Comparison of ENCODE assay signal across 10 cellular contexts in the genomic region with DNA sequence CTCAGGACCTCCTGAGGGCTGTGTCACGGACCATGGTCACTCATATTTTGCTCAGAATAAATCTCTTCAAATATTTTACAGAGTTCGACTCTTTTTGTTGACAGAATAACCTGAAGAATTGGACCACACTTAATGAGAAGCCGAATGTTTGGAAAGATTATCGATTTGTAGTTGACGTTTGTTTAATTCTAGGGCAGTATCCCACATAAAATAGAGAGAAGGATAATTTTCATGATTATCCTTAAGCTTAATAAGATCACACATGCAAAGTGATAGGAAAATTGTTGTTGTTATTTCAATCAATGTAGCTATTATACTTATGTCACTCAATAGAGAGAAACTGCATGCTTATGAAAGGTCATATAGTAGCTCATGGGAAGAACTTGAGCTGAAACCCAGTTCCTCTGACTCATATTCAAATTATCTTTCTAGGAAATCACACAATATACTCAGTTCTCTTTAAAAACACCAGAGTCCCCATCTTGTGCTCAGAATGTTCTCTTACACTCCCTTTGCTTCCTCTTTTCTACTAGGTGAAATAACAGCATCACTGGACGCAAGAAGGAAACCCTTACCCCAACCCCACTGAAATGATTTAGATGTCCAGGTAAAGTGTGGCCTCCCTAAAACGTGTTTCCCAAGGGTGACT.
DNase-seq lines count a peak whose midpoint lies in the region; ATAC-seq and TF ChIP-seq lines count a peak whose summit lies in the region.
"Had no signal": no experiment of that assay in that cellular context is flagged by ENCODE, and none has a peak within 500 bp of the region (broad histone marks: within the 10 kb centered on the region; RNA-seq: fewer than 3 reads in every experiment).

No MANE protein-coding gene starts in this region.

- H3K4me2 ChIP-seq in GM23248 (ENCODE audit: unreplicated experiment), result no peak overlapping the region

- H3K36me3 ChIP-seq in GM23248 (ENCODE audit: low read depth), result no peaks in the 10 kb centered on the region
- H3K36me3 ChIP-seq in tibial nerve, result no peaks in the 10 kb centered on the region
- H3K36me3 ChIP-seq in spleen, result no peaks in the 10 kb centered on the region
- H3K36me3 ChIP-seq: tibial artery had no signal

- ATAC-seq in GM18520 (IDR thresholded peaks at IDR 0.05; ENCODE audit: unreplicated experiment), result peak; percentile 85
- ATAC-seq in HG03558 (IDR thresholded peaks at IDR 0.05; ENCODE audit: extremely low read depth, unreplicated experiment), result peak; percentile 72

- TF ChIP-seq EP300 in tibial nerve (IDR thresholded peaks at IDR 0.05), result no peak

- TF ChIP-seq POLR2A in tibial nerve (IDR thresholded peaks at IDR 0.05) (no peak), spleen (IDR thresholded peaks at IDR 0.05) (no peak)

- no peaks in the 10 kb centered on the region for H3K79me2 ChIP-seq in GM23248 (ENCODE audit: insufficient read depth)

- DNase-seq in GM23248, result peak; percentile 15
- peak; percentile 30 for DNase-seq in epithelial cell of esophagus (ENCODE audit: low read depth)
- no peak for DNase-seq in pons (ENCODE audit: low spot score)
- no peak for DNase-seq in tibial nerve (ENCODE audit: low spot score in 2 of 2)
- no peak for DNase-seq in spleen
- no peak for DNase-seq in DMS 273 (lab: John Stamatoyannopoulos, UW; ENCODE audit: unreplicated experiment)
- DNase-seq: effector CD8-positive, alpha-beta T cell; tibial artery had no signal

- H3F3A ChIP-seq in GM23248 (ENCODE audit: insufficient read depth), result no peaks in the 10 kb centered on the region

- H3K4me3 ChIP-seq in GM23248 (no peak overlapping the region), epithelial cell of esophagus (ENCODE audit: low read length) (no peak overlapping the region), tibial nerve (no peak overlapping the region), spleen (no peak overlapping the region)
- H3K4me3 ChIP-seq: tibial artery had no signal

- 45 to 63% methylated on average over 7 of the region's 7 CpGs for WGBS in GM23248 (ENCODE audit: low coverage in 1 of 2, low lambda C conversion rate in 2 of 2, missing lambda C conversion rate in 2 of 2), 2 experiments
- 84 to 88% methylated on average over 7 of the region's 7 CpGs for WGBS in tibial nerve, 2 donors
- WGBS in spleen, 5 donors, result 71 to 78% (median 75%) methylated on average over 7 of the region's 7 CpGs

- peaks cover 4% of the 10 kb centered on the region; the same call in 1 of the 2 replicates for H3K4me1 ChIP-seq in GM23248 (ENCODE audit: insufficient read depth)
- no peaks in the 10 kb centered on the region for H3K4me1 ChIP-seq in tibial nerve
- H3K4me1 ChIP-seq in spleen, result no peaks in the 10 kb centered on the region
- H3K4me1 ChIP-seq: tibial artery had no signal

- H4K20me1 ChIP-seq in GM23248 (ENCODE audit: insufficient read depth), result no peaks in the 10 kb centered on the region

- peaks cover 3% of the 10 kb centered on the region; the same call in 1 of the 2 replicates for H3K9me2 ChIP-seq in GM23248 (ENCODE audit: insufficient read depth)

- in situ Hi-C loops in GM23248 (cut with MboI), result no loop called here

- no peak for TF ChIP-seq CTCF in epithelial cell of esophagus (IDR thresholded peaks at IDR 0.05; ENCODE audit: insufficient read depth, low read depth, low read length, missing control alignments)
- TF ChIP-seq CTCF in tibial nerve (IDR thresholded peaks at IDR 0.05), result no peak
- TF ChIP-seq CTCF in spleen (IDR thresholded peaks at IDR 0.05 in 8 of 11, conservative IDR thresholded peaks at IDR 0.05 in 3 of 11), result peak in 1 of 11 experiments; percentile 5

- H3K27me3 ChIP-seq in GM23248 (replicated peaks; ENCODE audit: insufficient read depth), result no peaks in the 10 kb centered on the region
- no peaks in the 10 kb centered on the region for H3K27me3 ChIP-seq in tibial nerve
- no peaks in the 10 kb centered on the region for H3K27me3 ChIP-seq in spleen (replicated peaks in 1 of 7)
- H3K27me3 ChIP-seq: tibial artery had no signal

- H3K27ac ChIP-seq in GM23248, result no peak overlapping the region
- H3K27ac ChIP-seq in tibial nerve, result no peak overlapping the region
- peak overlapping the region in 4 of 8 donors; percentile 51 to 69 (median 56) for H3K27ac ChIP-seq in spleen
- H3K27ac ChIP-seq: tibial artery had no signal

- H3K9ac ChIP-seq in GM23248, result no peak overlapping the region

- H2AFZ ChIP-seq in GM23248, result no peak overlapping the region

- intact Hi-C loops in spleen (cut with DNase I; ENCODE audit: low total_unique reads), result no loop called here

- H3K9me3 ChIP-seq in GM23248 (ENCODE audit: low read depth) (no peaks in the 10 kb centered on the region), tibial nerve (no peaks in the 10 kb centered on the region), spleen (no peaks in the 10 kb centered on the region)
- H3K9me3 ChIP-seq: tibial artery had no signal

Comparison
In these comparisons a context has a peak if more than half of its experiments do, and no peak if none do; other contexts are left out.
1. DNase-seq: peak in GM23248 (single experiment) and epithelial cell of esophagus (single experiment); none in pons (single experiment), tibial nerve (0 of 2), spleen (single experiment) and DMS 273 (single experiment).